Comparison of ENCODE assay signal across 14 cellular contexts in the genomic region with DNA sequence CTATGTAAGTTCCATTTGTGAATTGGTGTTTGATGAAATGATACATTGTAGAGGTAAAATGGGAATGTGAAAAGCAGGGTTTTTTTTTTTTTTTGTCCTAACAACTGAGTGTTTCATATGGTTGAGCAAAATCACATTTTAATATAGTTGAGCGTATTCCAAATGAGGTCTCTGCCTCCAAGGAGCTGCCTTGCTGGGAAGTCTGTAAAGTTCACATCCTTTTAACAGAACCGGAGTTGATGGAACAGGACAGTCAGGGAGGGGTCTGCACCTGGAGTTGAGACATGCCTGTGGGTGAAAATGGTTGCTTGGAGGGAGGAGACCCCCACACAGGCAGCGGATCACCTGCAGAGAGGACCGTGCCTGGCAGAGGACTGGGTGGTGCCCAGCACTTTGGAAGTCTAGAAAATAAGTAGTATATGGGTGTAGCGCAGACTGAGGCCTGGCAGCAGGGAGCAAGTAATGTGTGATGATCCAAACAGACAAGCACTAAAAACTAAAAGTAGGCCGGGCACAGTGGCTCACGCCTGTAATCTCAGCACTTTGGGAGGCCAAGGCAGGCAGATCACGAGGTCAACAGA.
A peak's percentile ranks its signal among the peaks of the same experiment; 100 is the strongest.
DNase-seq lines count a peak whose midpoint lies in the region; ATAC-seq and TF ChIP-seq lines count a peak whose summit lies in the region.
"Had no signal": no experiment of that assay in that cellular context is flagged by ENCODE, and none has a peak within 500 bp of the region (broad histone marks: within the 10 kb centered on the region; RNA-seq: fewer than 3 reads in every experiment).

No MANE protein-coding gene starts in this region.

- POLR2A ChIA-PET in activated CD4-positive, alpha-beta memory T cell treated with anti-CD3 and anti-CD28 coated beads, Interleukin-2, amount 10 ng/mL, durations not matched to agents 7 days and 5 days (lab: Charles Lee), result interaction anchor here (0.7 to 1.2 kb wide), 2 partner anchors 75 to 79 kb away, joined by 3 to 9 read pairs; a partner anchor contains a TSS

- H3K27ac ChIP-seq in heart left ventricle, result peak overlapping the region in 1 of 12 donors; percentile 29
- H3K27ac ChIP-seq: lower lobe of right lung, upper lobe of right lung had no signal

- intact Hi-C loops in heart left ventricle (cut with DNase I), result no loop called here
- intact Hi-C loops in mucosa of descending colon (cut with DNase I, micrococcal nuclease), result no loop called here

- no peak for TF ChIP-seq POLR2A in heart left ventricle (IDR thresholded peaks at IDR 0.05)

- H3K4me3 ChIP-seq in heart left ventricle, result no peak overlapping the region
- no peak overlapping the region for H3K4me3 ChIP-seq in mucosa of descending colon
- H3K4me3 ChIP-seq: lower lobe of right lung, upper lobe of right lung had no signal

- peaks cover 3% of the 10 kb centered on the region for H3K9me3 Mint-ChIP-seq in stimulated activated naive CD8-positive, alpha-beta T cell treated with anti-CD3 and anti-CD28 coated beads, Interleukin-15, Interleukin-2, amounts not matched to agents 100 ng/mL and 50 ng/mL, for 24 hours
- peaks cover 2% of the 10 kb centered on the region for H3K9me3 Mint-ChIP-seq in activated CD4-positive, alpha-beta memory T cell treated with anti-CD3 and anti-CD28 coated beads, Interleukin-2, amount 10 ng/mL, durations not matched to agents 7 days and 5 days

- no peak for DNase-seq in stimulated activated naive CD8-positive, alpha-beta T cell treated with anti-CD3 and anti-CD28 coated beads, Interleukin-15, Interleukin-2, amounts not matched to agents 100 U/mL and 50 U/mL, for 24 hours
- no peak for DNase-seq in activated CD4-positive, alpha-beta memory T cell treated with anti-CD3 and anti-CD28 coated beads, Interleukin-2, amount 10 ng/mL, durations not matched to agents 7 days and 5 days
- DNase-seq in heart left ventricle, result no peak
- no peak for DNase-seq in mucosa of descending colon
- no peak for DNase-seq in NCI-H1417 treated with DMSO at 0.1 percent for 48 hours (lab: John Stamatoyannopoulos, UW)
- DNase-seq in GM10266 (ENCODE audit: extremely low spot score), result no peak
- DNase-seq: activated CD4-positive, alpha-beta T cell treated with anti-CD3 and anti-CD28 coated beads, Interleukin-2, amount 50 U/mL, for 4 hours; activated naive CD4-positive, alpha-beta T cell; DMS153; lower lobe of right lung; NCI-H82; upper lobe of right lung had no signal

- H3K27ac Mint-ChIP-seq in stimulated activated naive CD8-positive, alpha-beta T cell treated with anti-CD3 and anti-CD28 coated beads, Interleukin-15, Interleukin-2, amounts not matched to agents 100 ng/mL and 50 ng/mL, for 24 hours, result peak overlapping the region; percentile 41
- H3K27ac Mint-ChIP-seq in activated CD4-positive, alpha-beta memory T cell treated with anti-CD3 and anti-CD28 coated beads, Interleukin-2, amount 10 ng/mL, durations not matched to agents 7 days and 5 days, result peak overlapping the region; percentile 66

- 76 to 88% (median 85%) methylated on average over 8 of the region's 8 CpGs for WGBS in heart left ventricle, 4 donors

- no peaks in the 10 kb centered on the region for H3K9me3 ChIP-seq in heart left ventricle
- H3K9me3 ChIP-seq in mucosa of descending colon, result no peaks in the 10 kb centered on the region
- H3K9me3 ChIP-seq: lower lobe of right lung, upper lobe of right lung had no signal

- no peak for ATAC-seq in stimulated activated naive CD8-positive, alpha-beta T cell treated with anti-CD3 and anti-CD28 coated beads, Interleukin-15, Interleukin-2, amounts not matched to agents 100 U/mL and 50 U/mL, for 24 hours
- ATAC-seq in heart left ventricle (peak in 3 of 4 donors; percentile 7 to 39 (median 29)), mucosa of descending colon (no peak), HG03196 (IDR thresholded peaks at IDR 0.05; ENCODE audit: unreplicated experiment) (no peak)
- ATAC-seq: upper lobe of right lung had no signal

- peaks cover 0 to 70% (median 0%) of the 10 kb centered on the region in 9 donors for H3K27me3 ChIP-seq in heart left ventricle

- H3K4me3 Mint-ChIP-seq in stimulated activated naive CD8-positive, alpha-beta T cell treated with anti-CD3 and anti-CD28 coated beads, Interleukin-15, Interleukin-2, amounts not matched to agents 100 ng/mL and 50 ng/mL, for 24 hours, result no peak overlapping the region
- H3K4me3 Mint-ChIP-seq in activated CD4-positive, alpha-beta memory T cell treated with anti-CD3 and anti-CD28 coated beads, Interleukin-2, amount 10 ng/mL, durations not matched to agents 7 days and 5 days, result peak overlapping the region; percentile 54

- H3K36me3 ChIP-seq in heart left ventricle (no peaks in the 10 kb centered on the region), mucosa of descending colon (ENCODE audit: low read depth) (no peaks in the 10 kb centered on the region)
- H3K36me3 ChIP-seq: lower lobe of right lung, upper lobe of right lung had no signal

- H3K4me1 Mint-ChIP-seq in stimulated activated naive CD8-positive, alpha-beta T cell treated with anti-CD3 and anti-CD28 coated beads, Interleukin-15, Interleukin-2, amounts not matched to agents 100 ng/mL and 50 ng/mL, for 24 hours (ENCODE audit: low read depth), result peaks cover 32% of the 10 kb centered on the region
- peaks cover 36% of the 10 kb centered on the region for H3K4me1 Mint-ChIP-seq in activated CD4-positive, alpha-beta memory T cell treated with anti-CD3 and anti-CD28 coated beads, Interleukin-2, amount 10 ng/mL, durations not matched to agents 7 days and 5 days

- TF ChIP-seq CTCF in heart left ventricle (IDR thresholded peaks at IDR 0.05), result no peak
- TF ChIP-seq CTCF in mucosa of descending colon (IDR thresholded peaks at IDR 0.05), result no peak
- no peak for TF ChIP-seq CTCF in GM10266 (IDR thresholded peaks at IDR 0.05; ENCODE audit: control insufficient read depth, insufficient read depth, low read depth, missing control alignments)

- peaks cover 2% of the 10 kb centered on the region for H3K36me3 Mint-ChIP-seq in stimulated activated naive CD8-positive, alpha-beta T cell treated with anti-CD3 and anti-CD28 coated beads, Interleukin-15, Interleukin-2, amounts not matched to agents 100 ng/mL and 50 ng/mL, for 24 hours (ENCODE audit: low read depth)
- H3K36me3 Mint-ChIP-seq in activated CD4-positive, alpha-beta memory T cell treated with anti-CD3 and anti-CD28 coated beads, Interleukin-2, amount 10 ng/mL, durations not matched to agents 7 days and 5 days (ENCODE audit: low read depth), result peaks cover 4% of the 10 kb centered on the region

- peaks cover 0 to 13% (median 0%) of the 10 kb centered on the region in 12 donors for H3K4me1 ChIP-seq in heart left ventricle
- no peaks in the 10 kb centered on the region for H3K4me1 ChIP-seq in mucosa of descending colon (ENCODE audit: low read depth)
- H3K4me1 ChIP-seq: lower lobe of right lung, upper lobe of right lung had no signal

- CTCF ChIA-PET in activated CD4-positive, alpha-beta memory T cell treated with anti-CD3 and anti-CD28 coated beads, Interleukin-2, amount 10 ng/mL, durations not matched to agents 7 days and 5 days (lab: Charles Lee), result interaction anchor here (0.7 to 1.8 kb wide), 4 partner anchors 51 to 283 kb away, joined by 3 to 7 read pairs (median 4); a partner anchor contains a TSS

- H3K27me3 Mint-ChIP-seq in stimulated activated naive CD8-positive, alpha-beta T cell treated with anti-CD3 and anti-CD28 coated beads, Interleukin-15, Interleukin-2, amounts not matched to agents 100 ng/mL and 50 ng/mL, for 24 hours, result peaks cover 5% of the 10 kb centered on the region
- H3K27me3 Mint-ChIP-seq in activated CD4-positive, alpha-beta memory T cell treated with anti-CD3 and anti-CD28 coated beads, Interleukin-2, amount 10 ng/mL, durations not matched to agents 7 days and 5 days, result no peaks in the 10 kb centered on the region

Comparison
In these comparisons a context has a peak if more than half of its experiments do, and no peak if none do; other contexts are left out.
1. ATAC-seq: peak in heart left ventricle (3 of 4); none in stimulated activated naive CD8-positive, alpha-beta T cell treated with anti-CD3 and anti-CD28 coated beads, Interleukin-15, Interleukin-2, amounts not matched to agents 100 U/mL and 50 U/mL, for 24 hours (single experiment), mucosa of descending colon (single experiment) and HG03196 (single experiment).